In the genomic region with DNA sequence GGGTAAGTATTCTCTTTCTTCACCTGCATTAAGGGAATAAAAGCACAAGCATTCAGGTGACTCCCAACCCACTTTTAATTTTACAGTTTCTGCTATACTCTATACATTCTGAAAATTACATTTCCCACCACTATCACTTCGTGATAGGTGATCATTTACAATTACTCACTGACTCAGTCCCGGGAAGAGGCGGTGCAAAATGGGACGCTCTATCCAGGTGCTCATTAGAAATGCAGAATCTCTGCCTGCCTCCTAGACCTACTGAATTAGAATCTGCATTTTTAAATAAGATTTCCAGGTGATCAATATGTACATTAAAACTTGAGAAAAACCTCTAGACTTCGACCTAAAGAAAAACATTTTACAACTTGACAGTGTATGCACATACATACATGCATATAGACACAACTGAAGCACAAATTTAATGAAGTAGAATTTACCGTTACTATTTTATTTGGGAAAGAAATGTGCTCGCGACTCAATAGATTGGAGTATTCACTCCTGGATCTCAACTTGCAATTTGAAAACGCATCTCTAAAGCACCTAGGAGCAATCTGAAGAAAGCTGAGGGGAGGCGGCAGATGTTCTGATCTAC, we compare ENCODE assay signal across 8 cellular contexts. TPM values are rescaled to one million over a fixed set of nuclear protein-coding genes. Genes with fewer than 3 reads are reported as not detected.
DNase-seq lines count a peak whose midpoint lies in the region; ATAC-seq and TF ChIP-seq lines count a peak whose summit lies in the region.

No MANE protein-coding gene starts in this region.

- peaks cover 42% of the 10 kb centered on the region for H3K36me3 Mint-ChIP-seq in activated CD8-positive, alpha-beta T cell treated with anti-CD3 and anti-CD28 coated beads, Interleukin-2, amount 10 ng/mL, durations not matched to agents 7 days and 5 days (ENCODE audit: low read depth)

- H3K36me3 ChIP-seq in HEK293 (ENCODE audit: control insufficient read depth in 2 of 2, insufficient read depth in 1 of 2, low read length in 2 of 2), result no peaks in the 10 kb centered on the region

- H3K4me3 Mint-ChIP-seq in activated CD8-positive, alpha-beta T cell treated with anti-CD3 and anti-CD28 coated beads, Interleukin-2, amount 10 ng/mL, durations not matched to agents 7 days and 5 days, result peak overlapping the region; percentile 92

- peak overlapping the region; percentile 93 for H3K27ac Mint-ChIP-seq in activated CD8-positive, alpha-beta T cell treated with anti-CD3 and anti-CD28 coated beads, Interleukin-2, amount 10 ng/mL, durations not matched to agents 7 days and 5 days

- H3K4me1 ChIP-seq in HEK293 (ENCODE audit: control insufficient read depth, insufficient read depth, low read length), result no peaks in the 10 kb centered on the region

- POLR2A ChIA-PET in HEK293 (lab: Yijun Ruan, JAX) (no interaction called here), GM10248 (lab: Yijun Ruan, JAX) (no interaction called here)
- POLR2A ChIA-PET in activated CD8-positive, alpha-beta T cell treated with anti-CD3 and anti-CD28 coated beads, Interleukin-2, amount 10 ng/mL, durations not matched to agents 7 days and 5 days (lab: Charles Lee), result interaction anchor here (0.6 to 3.9 kb wide), 27 partner anchors 11 to 532 kb away, joined by 3 to 39 read pairs (median 5); no protein-coding TSS in a partner anchor

- no peaks in the 10 kb centered on the region for H3K27me3 Mint-ChIP-seq in activated CD8-positive, alpha-beta T cell treated with anti-CD3 and anti-CD28 coated beads, Interleukin-2, amount 10 ng/mL, durations not matched to agents 7 days and 5 days (ENCODE audit: low read depth)

- no peaks in the 10 kb centered on the region for H3K9me3 ChIP-seq in HEK293 (ENCODE audit: control insufficient read depth, insufficient read depth, low read depth, low read length)

- TF ChIP-seq CTCF in HEK293 (tag by site-specific recombination; IDR thresholded peaks at IDR 0.05), result no peak
- no peak for TF ChIP-seq CTCF in GM10248 (IDR thresholded peaks at IDR 0.05; ENCODE audit: control extremely low read depth, extremely low read depth, low read depth, missing control alignments)

- CTCF ChIA-PET in HEK293 (lab: Yijun Ruan, JAX) (interaction anchor here (1.0 kb wide), 1 partner anchor 408 kb away, joined by 3 read pairs; no protein-coding TSS in a partner anchor), GM10248 (lab: Yijun Ruan, JAX) (interaction anchor here (1.4 kb wide), 1 partner anchor 87 kb away, joined by 6 read pairs; no protein-coding TSS in a partner anchor)
- CTCF ChIA-PET in activated CD8-positive, alpha-beta T cell treated with anti-CD3 and anti-CD28 coated beads, Interleukin-2, amount 10 ng/mL, durations not matched to agents 7 days and 5 days (lab: Charles Lee), result interaction anchor here (0.9 to 2.1 kb wide), 13 partner anchors 7 to 287 kb away, joined by 3 to 7 read pairs (median 4); no protein-coding TSS in a partner anchor

- no peak for DNase-seq in activated CD8-positive, alpha-beta T cell treated with anti-CD3 and anti-CD28 coated beads, Interleukin-2, amount 10 ng/mL, durations not matched to agents 7 days and 5 days
- no peak for DNase-seq in RKO (ENCODE audit: low spot score)
- no peak for DNase-seq in GM10248 (ENCODE audit: extremely low spot score)
- no peak for DNase-seq in stimulated activated naive CD4-positive, alpha-beta T cell treated with Interleukin-2 at 50 U/mL for 16 hours (lab: John Stamatoyannopoulos, UW)
- no peak for DNase-seq in midbrain (lab: John Stamatoyannopoulos, UW)

- peaks cover 62% of the 10 kb centered on the region for H3K4me1 Mint-ChIP-seq in activated CD8-positive, alpha-beta T cell treated with anti-CD3 and anti-CD28 coated beads, Interleukin-2, amount 10 ng/mL, durations not matched to agents 7 days and 5 days (ENCODE audit: low read depth)

- ATAC-seq in activated CD8-positive, alpha-beta T cell treated with anti-CD3 and anti-CD28 coated beads, Interleukin-2, amount 10 ng/mL, durations not matched to agents 7 days and 5 days, result no peak

- H3K27ac ChIP-seq in HEK293 (ENCODE audit: extremely low read depth, low read depth, low read length) (no peak overlapping the region; the same call in 1 of the 2 replicates), skin epidermis (peak overlapping the region in 20 of 21 experiments; percentile 95 to 100 (median 98))

- H3K4me3 ChIP-seq in HEK293 (ENCODE audit: low read depth, low read length) (peak overlapping the region; percentile 91), iPS-11a (ENCODE audit: low read depth, low read length) (peak overlapping the region; percentile 86), skin epidermis (peak overlapping the region; percentile 65 to 98 (median 83))

- H3K9me3 Mint-ChIP-seq in activated CD8-positive, alpha-beta T cell treated with anti-CD3 and anti-CD28 coated beads, Interleukin-2, amount 10 ng/mL, durations not matched to agents 7 days and 5 days (ENCODE audit: insufficient read depth), result peaks cover 4% of the 10 kb centered on the region

TF ChIP-seq in HEK293, 187 proteins besides CTCF, POLR2A, EP300 and RAD21:
- TF ChIP-seq, protein P1, sequence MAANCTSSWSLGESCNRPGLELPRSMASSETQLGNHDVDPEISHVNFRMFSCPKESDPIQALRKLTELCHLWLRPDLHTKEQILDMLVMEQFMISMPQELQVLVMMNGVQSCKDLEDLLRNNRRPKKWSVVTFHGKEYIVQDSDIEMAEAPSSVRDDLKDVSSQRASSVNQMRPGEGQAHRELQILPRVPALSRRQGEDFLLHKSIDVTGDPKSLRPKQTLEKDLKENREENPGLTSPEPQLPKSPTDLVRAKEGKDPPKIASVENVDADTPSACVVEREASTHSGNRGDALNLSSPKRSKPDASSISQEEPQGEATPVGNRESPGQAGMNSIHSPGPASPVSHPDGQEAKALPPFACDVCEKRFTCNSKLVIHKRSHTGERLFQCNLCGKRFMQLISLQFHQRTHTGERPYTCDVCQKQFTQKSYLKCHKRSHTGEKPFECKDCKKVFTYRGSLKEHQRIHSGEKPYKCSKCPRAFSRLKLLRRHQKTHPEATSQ (tag by site-specific recombination; IDR thresholded peaks at IDR 0.05), result no peak
- TF ChIP-seq, protein P2, sequence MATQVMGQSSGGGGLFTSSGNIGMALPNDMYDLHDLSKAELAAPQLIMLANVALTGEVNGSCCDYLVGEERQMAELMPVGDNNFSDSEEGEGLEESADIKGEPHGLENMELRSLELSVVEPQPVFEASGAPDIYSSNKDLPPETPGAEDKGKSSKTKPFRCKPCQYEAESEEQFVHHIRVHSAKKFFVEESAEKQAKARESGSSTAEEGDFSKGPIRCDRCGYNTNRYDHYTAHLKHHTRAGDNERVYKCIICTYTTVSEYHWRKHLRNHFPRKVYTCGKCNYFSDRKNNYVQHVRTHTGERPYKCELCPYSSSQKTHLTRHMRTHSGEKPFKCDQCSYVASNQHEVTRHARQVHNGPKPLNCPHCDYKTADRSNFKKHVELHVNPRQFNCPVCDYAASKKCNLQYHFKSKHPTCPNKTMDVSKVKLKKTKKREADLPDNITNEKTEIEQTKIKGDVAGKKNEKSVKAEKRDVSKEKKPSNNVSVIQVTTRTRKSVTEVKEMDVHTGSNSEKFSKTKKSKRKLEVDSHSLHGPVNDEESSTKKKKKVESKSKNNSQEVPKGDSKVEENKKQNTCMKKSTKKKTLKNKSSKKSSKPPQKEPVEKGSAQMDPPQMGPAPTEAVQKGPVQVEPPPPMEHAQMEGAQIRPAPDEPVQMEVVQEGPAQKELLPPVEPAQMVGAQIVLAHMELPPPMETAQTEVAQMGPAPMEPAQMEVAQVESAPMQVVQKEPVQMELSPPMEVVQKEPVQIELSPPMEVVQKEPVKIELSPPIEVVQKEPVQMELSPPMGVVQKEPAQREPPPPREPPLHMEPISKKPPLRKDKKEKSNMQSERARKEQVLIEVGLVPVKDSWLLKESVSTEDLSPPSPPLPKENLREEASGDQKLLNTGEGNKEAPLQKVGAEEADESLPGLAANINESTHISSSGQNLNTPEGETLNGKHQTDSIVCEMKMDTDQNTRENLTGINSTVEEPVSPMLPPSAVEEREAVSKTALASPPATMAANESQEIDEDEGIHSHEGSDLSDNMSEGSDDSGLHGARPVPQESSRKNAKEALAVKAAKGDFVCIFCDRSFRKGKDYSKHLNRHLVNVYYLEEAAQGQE (tag by site-specific recombination; IDR thresholded peaks at IDR 0.05), result no peak
- TF ChIP-seq, protein P3, sequence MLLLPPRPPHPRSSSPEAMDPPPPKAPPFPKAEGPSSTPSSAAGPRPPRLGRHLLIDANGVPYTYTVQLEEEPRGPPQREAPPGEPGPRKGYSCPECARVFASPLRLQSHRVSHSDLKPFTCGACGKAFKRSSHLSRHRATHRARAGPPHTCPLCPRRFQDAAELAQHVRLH (tag by site-specific recombination; IDR thresholded peaks at IDR 0.05), result no peak
- no peak for TF ChIP-seq ZNF624 (tag by site-specific recombination; IDR thresholded peaks at IDR 0.05)

RNA-seq across cellular contexts. Expression of a gene that starts 0.6 kb away (rescaled TPM):
- 10 to 100 TPM; 62.7 to 64.5 TPM for total RNA-seq in activated CD8-positive, alpha-beta T cell treated with anti-CD3 and anti-CD28 coated beads, Interleukin-2, amount 10 ng/mL, durations not matched to agents 7 days and 5 days
